Comparison of ENCODE assay signal across 8 cellular contexts in the genomic region with DNA sequence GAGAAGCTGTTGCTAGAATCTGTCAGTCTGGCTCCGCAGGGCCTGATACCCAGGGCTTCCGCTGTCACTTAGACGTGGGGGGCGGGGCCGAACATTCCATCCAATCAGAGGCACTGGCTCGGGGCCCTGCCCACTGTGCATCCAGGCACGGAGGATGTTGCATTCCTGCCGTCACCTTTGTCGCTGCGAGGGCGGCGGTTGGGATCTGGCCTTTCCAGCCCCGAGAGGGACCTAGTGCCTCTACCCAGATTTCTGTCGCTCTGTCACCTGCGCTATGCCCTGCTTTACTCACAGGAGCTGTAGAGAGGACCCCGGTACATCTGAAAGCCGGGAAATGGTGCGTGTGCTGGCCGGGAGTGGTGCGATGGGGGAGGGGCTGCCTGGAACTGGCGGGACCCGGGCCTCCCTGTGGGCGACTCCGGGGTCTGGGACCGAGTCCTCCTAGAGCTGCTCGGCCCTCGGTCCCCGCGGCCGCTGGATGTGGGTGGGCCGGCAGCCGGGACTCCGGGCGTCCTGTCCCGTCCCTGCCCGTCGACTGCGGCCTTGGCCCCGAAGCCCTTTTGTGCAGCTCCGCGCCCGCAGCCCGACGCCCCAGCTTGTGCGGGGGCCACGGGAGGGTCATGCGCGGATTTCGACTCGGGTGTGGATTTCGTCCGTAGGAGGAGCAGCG. TPM values are rescaled to one million over a fixed set of nuclear protein-coding genes. Genes with fewer than 3 reads are reported as not detected.
A peak's percentile ranks its signal among the peaks of the same experiment; 100 is the strongest.
DNase-seq lines count a peak whose midpoint lies in the region; ATAC-seq and TF ChIP-seq lines count a peak whose summit lies in the region.

A gene (plus strand): TSS at position 133 of the 670 bp plus-strand sequence. CDS start 142 bp downstream, at position 275.

- peak; percentile 97 for DNase-seq in Ammon's horn (ENCODE audit: low spot score)
- DNase-seq in MM.1S = peak; percentile 9
- DNase-seq in T-cell = peak; percentile 72 to 94 (median 87)
- peak; percentile 86 to 97 (median 92) for DNase-seq in adrenal gland
- DNase-seq in left cardiac atrium = peak; percentile 95
- peak; percentile 92 for DNase-seq in prostate gland (ENCODE audit: low spot score)
- peak; percentile 69 for DNase-seq in type B pancreatic cell (ENCODE audit: extremely low spot score, unreplicated experiment)

- peak in 1 of 2 donors; percentile 41 for TF ChIP-seq POLR2A in adrenal gland (IDR thresholded peaks at IDR 0.05)
- TF ChIP-seq POLR2A in prostate gland (IDR thresholded peaks at IDR 0.05) = peak; percentile 63

- H3K27ac ChIP-seq in MM.1S (ENCODE audit: low read length) (no peak within 1 kb of the TSS), adrenal gland (peak within 1 kb of the TSS in 2 of 5 donors; percentile 67 to 83), prostate gland (peak within 1 kb of the TSS; percentile 38 to 42)

- H3K4me3 ChIP-seq in MM.1S (ENCODE audit: low read length) (0 out of 2 replicates have a peak within 1 kb of the TSS, but pooled peaks have one; percentile 27), adrenal gland (peak within 1 kb of the TSS in 3 of 4 donors; percentile 50 to 71 (median 64)), prostate gland (peak within 1 kb of the TSS; percentile 47 to 51)

- WGBS in adrenal gland, 4 donors = 0 to 2% (median 1%) methylated on average over 26 to 53 of the region's 53 CpGs
- WGBS in prostate gland = 0% methylated on average over 32 of the region's 53 CpGs

- CTCF ChIA-PET in T-cell (lab: Charles Lee) = interaction anchor here in 1 of 2 donors (0.5 kb wide), 1 partner anchor 76 kb away, joined by 3 read pairs; no protein-coding TSS in a partner anchor

- no peaks in the 10 kb centered on the region for H3K27me3 Mint-ChIP-seq in T-cell
- H3K27me3 Mint-ChIP-seq in type B pancreatic cell = no peaks in the 10 kb centered on the region

- H3K27me3 ChIP-seq in MM.1S (replicated peaks; ENCODE audit: insufficient read depth, low read length) = no peaks in the 10 kb centered on the region
- no peaks in the 10 kb centered on the region for H3K27me3 ChIP-seq in adrenal gland
- no peaks in the 10 kb centered on the region for H3K27me3 ChIP-seq in prostate gland (replicated peaks; ENCODE audit: insufficient read depth)

- intact Hi-C loops in adrenal gland (cut with DNase I) = no loop called here
- intact Hi-C loops in left cardiac atrium (cut with DNase I) = no loop called here
- intact Hi-C loops in prostate gland (cut with DNase I) = no loop called here

- peak within 1 kb of the TSS; percentile 84 to 89 (median 85) for H3K4me3 Mint-ChIP-seq in T-cell
- peak within 1 kb of the TSS; percentile 76 for H3K4me3 Mint-ChIP-seq in type B pancreatic cell

- H3K36me3 ChIP-seq in MM.1S (replicated peaks; ENCODE audit: insufficient read depth, low read length) (no peaks in the 10 kb centered on the region), adrenal gland (replicated peaks in 1 of 2) (no peaks in the 10 kb centered on the region), prostate gland (no peaks in the 10 kb centered on the region)

- H3K9me3 Mint-ChIP-seq in T-cell (peaks cover 0 to 7% (median 6%) of the 10 kb centered on the region in 3 donors), type B pancreatic cell (peaks cover 5% of the 10 kb centered on the region)

- no peaks in the 10 kb centered on the region for H3K9me3 ChIP-seq in MM.1S (replicated peaks; ENCODE audit: insufficient read depth, low read length)
- H3K9me3 ChIP-seq in adrenal gland (replicated peaks in 1 of 3) = no peaks in the 10 kb centered on the region
- no peaks in the 10 kb centered on the region for H3K9me3 ChIP-seq in prostate gland

- ATAC-seq in GM19438 (IDR thresholded peaks at IDR 0.05; ENCODE audit: low read depth, unreplicated experiment) = peak; percentile 95
- peak; percentile 100 for ATAC-seq in T-cell (replicated peaks in 1 of 4)
- ATAC-seq in left cardiac atrium = peak; percentile 100

- H3K79me2 ChIP-seq in MM.1S (ENCODE audit: low read length) = no peaks in the 10 kb centered on the region

- no peaks in the 10 kb centered on the region for H4K20me1 ChIP-seq in MM.1S (ENCODE audit: insufficient read depth, low read length)

- TF ChIP-seq CTCF in MM.1S (IDR thresholded peaks at IDR 0.05; ENCODE audit: low read length) (no peak), adrenal gland (IDR thresholded peaks at IDR 0.05) (no peak), prostate gland (IDR thresholded peaks at IDR 0.05) (no peak), type B pancreatic cell (conservative IDR thresholded peaks at IDR 0.05) (no peak)

- no peaks in the 10 kb centered on the region for H3K4me1 ChIP-seq in MM.1S (ENCODE audit: low read length)
- H3K4me1 ChIP-seq in adrenal gland (replicated peaks in 1 of 2) = peaks cover 0 to 10% of the 10 kb centered on the region in 2 donors
- no peaks in the 10 kb centered on the region for H3K4me1 ChIP-seq in prostate gland (replicated peaks)

- H3K4me2 ChIP-seq in MM.1S (ENCODE audit: low read depth, low read length) = peak within 1 kb of the TSS; percentile 16; the same call in 1 of the 2 replicates

- no peaks in the 10 kb centered on the region for H3K9me2 ChIP-seq in MM.1S (replicated peaks; ENCODE audit: insufficient read depth, low read length)

- H2AFZ ChIP-seq in MM.1S (ENCODE audit: low read length) = peak within 1 kb of the TSS; percentile 48

- peaks cover 24 to 36% (median 31%) of the 10 kb centered on the region in 3 donors for H3K4me1 Mint-ChIP-seq in T-cell
- H3K4me1 Mint-ChIP-seq in type B pancreatic cell (ENCODE audit: unreplicated experiment) = no peaks in the 10 kb centered on the region

- POLR2A ChIA-PET in T-cell (lab: Charles Lee) = no interaction called here

- H3K36me3 Mint-ChIP-seq in T-cell = peaks cover 19% of the 10 kb centered on the region
- no peaks in the 10 kb centered on the region for H3K36me3 Mint-ChIP-seq in type B pancreatic cell

- no peaks in the 10 kb centered on the region for H3F3A ChIP-seq in MM.1S (ENCODE audit: insufficient read depth, low read length)

- H3K9ac ChIP-seq in MM.1S (ENCODE audit: low read length) = no peak within 1 kb of the TSS

- H3K27ac Mint-ChIP-seq in T-cell = peak within 1 kb of the TSS; percentile 86
- H3K27ac Mint-ChIP-seq in type B pancreatic cell = no peak within 1 kb of the TSS

RNA-seq across cellular contexts. Expression of the gene that starts here (rescaled TPM):
- 10 to 100 TPM in 4 of 5 donors, 1 to 10 TPM in 1; 6.6 to 25.3 (median 16.5) TPM for total RNA-seq in T-cell
- 1 to 10 TPM; 2.5 to 9.7 (median 5.6) TPM for total RNA-seq in adrenal gland
- 1 to 10 TPM; 4.4 to 9.8 (median 6.3) TPM for polyA plus RNA-seq in adrenal gland
- 1 to 10 TPM; 4.1 to 4.2 TPM for total RNA-seq in left cardiac atrium
- 10 to 100 TPM in 1 of 2 donors, 1 to 10 TPM in 1; 8.5 to 16.1 TPM for total RNA-seq in prostate gland
- 2.1 and 2.5 TPM in 2 replicates for total RNA-seq in type B pancreatic cell (ENCODE audit: low replicate concordance)

Comparison
In these comparisons a context has a peak if more than half of its experiments do, and no peak if none do; other contexts are left out.
1. DNase-seq: peak in every context shown above with its lines; median percentile 97 in Ammon's horn; 95 in left cardiac atrium; 92 in adrenal gland; 92 in prostate gland; 87 in T-cell; 69 in type B pancreatic cell; 9 in MM.1S.